ENCODE assay signal across 1 cellular context in genomic region chr5:143395638-143396352, GRCh38.
TF ChIP-seq lines count a peak whose summit lies in the region.

No MANE protein-coding gene starts in this region.

TF ChIP-seq in GM12878, 131 proteins besides CTCF, POLR2A, EP300 and RAD21 (continued from another document):
- TF ChIP-seq ZBTB11 (CRISPR knock-in tag; IDR thresholded peaks at IDR 0.05) (no peak), CREB1 (IDR thresholded peaks at IDR 0.05; ENCODE audit: low read depth) (no peak; the same call in 1 of the 2 replicates), CHD4 (IDR thresholded peaks at IDR 0.05) (no peak), BCL11A (IDR thresholded peaks at IDR 0.05; ENCODE audit: low read depth, low read length) (peak; percentile 67; the same call in 1 of the 2 replicates), CEBPB (IDR thresholded peaks at IDR 0.05; ENCODE audit: borderline replicate concordance in 1 of 2, low read depth in 2 of 2, low read length in 2 of 2) (peak in 1 of 2 experiments; percentile 64; a peak in 1 of 4 replicates), ZNF592 (IDR thresholded peaks at IDR 0.05) (no peak), E4F1 (IDR thresholded peaks at IDR 0.05; ENCODE audit: borderline replicate concordance, partially characterized antibody) (no peak)
